In genomic region chr15:34366271-34367043, GRCh38 we compare ENCODE assay signal across 8 cellular contexts. TPM values are rescaled to one million over a fixed set of nuclear protein-coding genes. Genes with fewer than 3 reads are reported as not detected.
DNase-seq lines count a peak whose midpoint lies in the region; ATAC-seq and TF ChIP-seq lines count a peak whose summit lies in the region.

No MANE protein-coding gene starts in this region.

- peak overlapping the region; percentile 98 for H3K27ac ChIP-seq in upper lobe of right lung

- no peaks in the 10 kb centered on the region for H3K9me3 ChIP-seq in upper lobe of right lung

- peaks cover 0 to 1% (median 0%) of the 10 kb centered on the region in 3 donors for H3K9me3 Mint-ChIP-seq in IgD-negative memory B cell
- no peaks in the 10 kb centered on the region for H3K9me3 Mint-ChIP-seq in activated naive CD8-positive, alpha-beta T cell (ENCODE audit: low read depth)

- peaks cover 11 to 31% (median 27%) of the 10 kb centered on the region in 3 donors for H3K4me1 Mint-ChIP-seq in IgD-negative memory B cell
- H3K4me1 Mint-ChIP-seq in activated naive CD8-positive, alpha-beta T cell (ENCODE audit: low read depth), result peaks cover 32% of the 10 kb centered on the region

- ATAC-seq in Right ventricle myocardium inferior (peak; percentile 53), omental fat pad (ENCODE audit: low FRiP score) (peak; percentile 29), upper lobe of right lung (peak; percentile 55), GM19452 (IDR thresholded peaks at IDR 0.05; ENCODE audit: unreplicated experiment) (no peak)

- H3K4me1 ChIP-seq in upper lobe of right lung, result peaks cover 9% of the 10 kb centered on the region

- no peak for TF ChIP-seq CTCF in GM06990 (IDR thresholded peaks at IDR 0.05; ENCODE audit: insufficient read depth, low read length, poor library complexity, severe bottlenecking)
- no peak for TF ChIP-seq CTCF in omental fat pad (IDR thresholded peaks at IDR 0.05)
- no peak for TF ChIP-seq CTCF in upper lobe of right lung (IDR thresholded peaks at IDR 0.05)

- peaks cover 6% of the 10 kb centered on the region for H3K36me3 ChIP-seq in GM06990 (ENCODE audit: control insufficient read depth, insufficient read depth, low read length)
- no peaks in the 10 kb centered on the region for H3K36me3 ChIP-seq in upper lobe of right lung

- H3K4me3 Mint-ChIP-seq in IgD-negative memory B cell, result peak overlapping the region; percentile 92 to 98 (median 96)
- H3K4me3 Mint-ChIP-seq in activated naive CD8-positive, alpha-beta T cell, result peak overlapping the region; percentile 94

- DNase-seq in GM06990 (ENCODE audit: extremely low read depth, insufficient read length), result peak; percentile 55
- peak; percentile 55 to 79 for DNase-seq in SHP77 (lab: John Stamatoyannopoulos, UW)
- peak; percentile 74 for DNase-seq in Right ventricle myocardium inferior (ENCODE audit: missing footprints)
- DNase-seq in omental fat pad (ENCODE audit: low spot score), result peak; percentile 35
- peak; percentile 82 for DNase-seq in upper lobe of right lung

- intact Hi-C loops in Right ventricle myocardium inferior (cut with DNase I) (loop anchor here (1.0 kb wide), 3 partner anchors 23 to 264 kb away; partner anchors contain the start of genes NOP10, NUTM1 and PGBD4), upper lobe of right lung (cut with DNase I) (no loop called here)

- peak overlapping the region; percentile 23 to 90 (median 87) for H3K27ac Mint-ChIP-seq in IgD-negative memory B cell
- H3K27ac Mint-ChIP-seq in activated naive CD8-positive, alpha-beta T cell, result peak overlapping the region; percentile 69

- H3K4me3 ChIP-seq in GM06990 (replicated peaks; ENCODE audit: low read depth, low read length) (peak overlapping the region; percentile 95), upper lobe of right lung (peak overlapping the region; percentile 98)

- H3K27me3 ChIP-seq in GM06990 (replicated peaks; ENCODE audit: control insufficient read depth, insufficient read depth, low read length) (no peaks in the 10 kb centered on the region), upper lobe of right lung (no peaks in the 10 kb centered on the region)

- H3K36me3 Mint-ChIP-seq in IgD-negative memory B cell, result peaks cover 1% of the 10 kb centered on the region
- no peaks in the 10 kb centered on the region for H3K36me3 Mint-ChIP-seq in activated naive CD8-positive, alpha-beta T cell

- H3K27me3 Mint-ChIP-seq in IgD-negative memory B cell, result no peaks in the 10 kb centered on the region
- H3K27me3 Mint-ChIP-seq in activated naive CD8-positive, alpha-beta T cell, result no peaks in the 10 kb centered on the region

RNA-seq across cellular contexts. Expression of gene LPCAT4, which starts 0.5 kb away (rescaled TPM):
- 8.5 TPM for polyA plus RNA-seq in IgD-negative memory B cell
- total RNA-seq in Right ventricle myocardium inferior (89.2 TPM), omental fat pad (10 to 100 TPM in 2 of 4 donors, 1 to 10 TPM in 2; 5.8 to 28.7 (median 13.3) TPM), upper lobe of right lung (31.5 TPM)

RNA-seq across cellular contexts. Expression of gene NUTM1, which starts 23.3 kb away (rescaled TPM):
- not detected for polyA plus RNA-seq in IgD-negative memory B cell
- total RNA-seq in Right ventricle myocardium inferior (not detected), omental fat pad (not detected), upper lobe of right lung (not detected)

RNA-seq across cellular contexts. Expression of gene NOP10, which starts 23.5 kb away (rescaled TPM):
- 350 TPM for polyA plus RNA-seq in IgD-negative memory B cell
- total RNA-seq in Right ventricle myocardium inferior, result 157 TPM
- 100 to 1,000 TPM; 137 to 194 (median 166) TPM for total RNA-seq in omental fat pad
- total RNA-seq in upper lobe of right lung, result 161 TPM

RNA-seq across cellular contexts. Expression of gene SLC12A6, which starts 28.9 kb away (rescaled TPM):
- 8.7 TPM for polyA plus RNA-seq in IgD-negative memory B cell
- total RNA-seq in Right ventricle myocardium inferior (30.4 TPM), omental fat pad (10 to 100 TPM; 20.0 to 43.3 (median 33.5) TPM), upper lobe of right lung (44.9 TPM)
